In the genomic region with DNA sequence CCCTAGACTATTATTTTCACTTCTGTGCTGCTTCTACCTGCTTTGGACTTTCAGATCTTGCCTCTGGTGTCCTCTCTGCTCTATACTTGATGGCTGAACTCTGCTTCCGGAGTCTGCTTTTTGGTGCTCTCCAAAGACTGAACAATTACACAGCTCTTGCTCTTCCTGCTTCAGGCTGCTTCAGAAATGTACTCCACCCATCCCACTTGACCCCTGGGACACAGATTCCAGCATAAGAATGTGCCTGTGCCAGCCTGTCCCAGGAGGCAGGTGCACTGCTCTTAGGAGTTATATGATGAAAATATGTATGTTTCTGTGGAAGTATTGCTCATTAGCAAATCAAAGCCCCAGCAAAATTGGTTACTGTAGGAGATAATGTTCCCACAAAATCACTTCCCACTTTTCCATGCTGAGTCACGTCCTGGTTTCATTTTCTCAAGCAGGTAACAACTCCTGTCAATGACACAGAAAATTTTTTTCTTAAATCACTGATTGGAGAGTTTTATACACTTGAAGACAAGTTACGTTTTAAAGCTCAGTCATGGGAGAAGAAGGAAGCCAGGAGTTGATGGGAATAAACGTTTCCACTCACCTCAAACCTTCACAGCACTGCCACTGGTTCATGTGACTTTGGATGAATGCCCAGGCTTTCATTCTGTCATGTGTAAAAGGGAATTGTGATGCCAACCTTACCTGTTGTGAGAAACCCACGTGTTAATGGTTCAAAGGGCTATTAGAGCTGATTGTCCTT, we compare ENCODE assay signal across 17 cellular contexts.
A peak's percentile ranks its signal among the peaks of the same experiment; 100 is the strongest.
DNase-seq lines count a peak whose midpoint lies in the region; ATAC-seq, FAIRE-seq and TF ChIP-seq lines count a peak whose summit lies in the region.
"Had no signal": no experiment of that assay in that cellular context is flagged by ENCODE, and none has a peak within 500 bp of the region (broad histone marks: within the 10 kb centered on the region; RNA-seq: fewer than 3 reads in every experiment).

No MANE protein-coding gene starts in this region.

- 7% methylated on average over 5 of the region's 5 CpGs for WGBS in mammary epithelial cell (ENCODE audit: low coverage, missing lambda C conversion rate)
- WGBS in GM23248 (ENCODE audit: low coverage in 1 of 2, low lambda C conversion rate in 2 of 2, missing lambda C conversion rate in 2 of 2), 2 experiments, result 63 to 66% methylated on average over 5 of the region's 5 CpGs

- dilution Hi-C loops in mammary epithelial cell (cut with HindIII; ENCODE audit: low sequenced_read_pairs), result loop anchor here (25.0 kb wide), 1 partner anchor 333 kb away; no protein-coding TSS in a partner anchor

- H3K27me3 Mint-ChIP-seq in activated CD8-positive, alpha-beta T cell treated with anti-CD3 and anti-CD28 coated beads, Interleukin-2, amount 10 ng/mL, durations not matched to agents 7 days and 5 days (ENCODE audit: low read depth), result no peaks in the 10 kb centered on the region
- H3K27me3 Mint-ChIP-seq: activated CD4-positive, alpha-beta T cell treated with anti-CD3 and anti-CD28 coated beads, Interleukin-2, amount 10 ng/mL, durations not matched to agents 24 days and 14 days had no signal

- no peaks in the 10 kb centered on the region for H4K20me1 ChIP-seq in mammary epithelial cell (ENCODE audit: insufficient read depth, low read length)
- H4K20me1 ChIP-seq in GM23248 (ENCODE audit: insufficient read depth), result no peaks in the 10 kb centered on the region

- H3K27ac ChIP-seq in mammary epithelial cell (ENCODE audit: insufficient read depth, low read depth, low read length) (peak overlapping the region; percentile 94), GM23248 (no peak overlapping the region)
- H3K27ac ChIP-seq: coronary artery had no signal

- H3K9me2 ChIP-seq in GM23248 (ENCODE audit: insufficient read depth), result no peaks in the 10 kb centered on the region

- peak; percentile 66 for DNase-seq in DMS153 (lab: John Stamatoyannopoulos, UW)
- DNase-seq in mammary epithelial cell, result peak; percentile 96
- peak; percentile 43 to 78 for DNase-seq in lung microvascular endothelial cell (ENCODE audit: low read depth in 2 of 2)
- no peak for DNase-seq in Ammon's horn (ENCODE audit: low spot score)
- no peak for DNase-seq in activated CD8-positive, alpha-beta T cell treated with anti-CD3 and anti-CD28 coated beads, Interleukin-2, amount 10 ng/mL, durations not matched to agents 7 days and 5 days
- DNase-seq in GM19239 (ENCODE audit: insufficient read length, low spot score), result no peak
- DNase-seq in GM23248, result no peak
- DNase-seq: activated CD4-positive, alpha-beta T cell treated with anti-CD3 and anti-CD28 coated beads, Interleukin-2, amount 10 ng/mL, durations not matched to agents 24 days and 14 days; activated gamma-delta T cell treated with Interleukin-2 at 50 U/mL for 16 hours; H7; hippocampal formation; NCI-H1092 treated with DMSO at 0.1 percent for 48 hours; SHP77 treated with DMSO at 0.1 percent for 48 hours had no signal

- POLR2A ChIA-PET in activated CD8-positive, alpha-beta T cell treated with anti-CD3 and anti-CD28 coated beads, Interleukin-2, amount 10 ng/mL, durations not matched to agents 7 days and 5 days (lab: Charles Lee), result no interaction called here

- peak overlapping the region; percentile 55 for H2AFZ ChIP-seq in mammary epithelial cell (ENCODE audit: low read depth, low read length)
- H2AFZ ChIP-seq in GM23248, result no peak overlapping the region

- no peak overlapping the region for H3K4me3 Mint-ChIP-seq in activated CD8-positive, alpha-beta T cell treated with anti-CD3 and anti-CD28 coated beads, Interleukin-2, amount 10 ng/mL, durations not matched to agents 7 days and 5 days
- H3K4me3 Mint-ChIP-seq: activated CD4-positive, alpha-beta T cell treated with anti-CD3 and anti-CD28 coated beads, Interleukin-2, amount 10 ng/mL, durations not matched to agents 24 days and 14 days; CD14-positive monocyte had no signal

- no peaks in the 10 kb centered on the region for H3K79me2 ChIP-seq in mammary epithelial cell (ENCODE audit: insufficient read depth, low read length)
- H3K79me2 ChIP-seq in GM23248 (ENCODE audit: insufficient read depth), result no peaks in the 10 kb centered on the region

- CTCF ChIA-PET in mammary epithelial cell (lab: Charles Lee; ENCODE audit: low non-redundant PET), result interaction anchor here (0.6 to 1.0 kb wide), 2 partner anchors 34 to 260 kb away, joined by 3 to 7 read pairs; no protein-coding TSS in a partner anchor
- CTCF ChIA-PET in activated CD8-positive, alpha-beta T cell treated with anti-CD3 and anti-CD28 coated beads, Interleukin-2, amount 10 ng/mL, durations not matched to agents 7 days and 5 days (lab: Charles Lee), result interaction anchor here (1.3 kb wide), 1 partner anchor 34 kb away, joined by 3 read pairs; no protein-coding TSS in a partner anchor

- H3K27me3 ChIP-seq in mammary epithelial cell (ENCODE audit: insufficient read depth, low read length) (no peaks in the 10 kb centered on the region), GM23248 (replicated peaks; ENCODE audit: insufficient read depth) (no peaks in the 10 kb centered on the region)

- 0 out of 2 replicates have a peak, but pooled peaks cover 6% of the 10 kb centered on the region for H3F3A ChIP-seq in GM23248 (ENCODE audit: insufficient read depth)

- H3K4me3 ChIP-seq in mammary epithelial cell (replicated peaks in 1 of 3; ENCODE audit: insufficient read depth in 1 of 3, low read depth in 2 of 3, low read length in 3 of 3), result no peak overlapping the region
- no peak overlapping the region for H3K4me3 ChIP-seq in GM23248
- H3K4me3 ChIP-seq: coronary artery had no signal

- no peaks in the 10 kb centered on the region for H3K4me1 Mint-ChIP-seq in activated CD8-positive, alpha-beta T cell treated with anti-CD3 and anti-CD28 coated beads, Interleukin-2, amount 10 ng/mL, durations not matched to agents 7 days and 5 days (ENCODE audit: low read depth)

- H3K9me3 ChIP-seq in mammary epithelial cell (replicated peaks; ENCODE audit: insufficient read depth, low read length) (no peaks in the 10 kb centered on the region), GM23248 (ENCODE audit: low read depth) (no peaks in the 10 kb centered on the region)

- BruUV-seq in mammary epithelial cell (replicated peaks; lab: Mats Ljungman, UMichigan), result no TSS peak

- H3K27ac Mint-ChIP-seq in activated CD8-positive, alpha-beta T cell treated with anti-CD3 and anti-CD28 coated beads, Interleukin-2, amount 10 ng/mL, durations not matched to agents 7 days and 5 days, result no peak overlapping the region
- H3K27ac Mint-ChIP-seq: activated CD4-positive, alpha-beta T cell treated with anti-CD3 and anti-CD28 coated beads, Interleukin-2, amount 10 ng/mL, durations not matched to agents 24 days and 14 days; CD14-positive monocyte had no signal

- ATAC-seq in HG02678 (IDR thresholded peaks at IDR 0.05; ENCODE audit: unreplicated experiment), result peak; percentile 58
- ATAC-seq in activated CD8-positive, alpha-beta T cell treated with anti-CD3 and anti-CD28 coated beads, Interleukin-2, amount 10 ng/mL, durations not matched to agents 7 days and 5 days, result no peak

- no peaks in the 10 kb centered on the region for H3K36me3 ChIP-seq in mammary epithelial cell (ENCODE audit: insufficient read depth, low read length)
- no peaks in the 10 kb centered on the region for H3K36me3 ChIP-seq in GM23248 (ENCODE audit: low read depth)

- H3K9ac ChIP-seq in mammary epithelial cell (ENCODE audit: insufficient read depth, low read length), result peak overlapping the region; percentile 71
- no peak overlapping the region for H3K9ac ChIP-seq in GM23248

- no peak for TF ChIP-seq CTCF in mammary epithelial cell (conservative IDR thresholded peaks at IDR 0.05 in 1 of 2, IDR thresholded peaks at IDR 0.05 in 1 of 2; ENCODE audit: extremely low read depth in 1 of 2, insufficient read depth in 1 of 2, low read depth in 1 of 2, low read length in 2 of 2)

- no peak for FAIRE-seq in GM19239 (lab: Jason Lieb, UNC)
- FAIRE-seq: GM18507 had no signal

- intact Hi-C loops in mammary epithelial cell (cut with micrococcal nuclease), result loop anchor here (1.0 to 10.0 kb wide), 5 partner anchors 39 to 293 kb away; no protein-coding TSS in a partner anchor

- H3K4me1 ChIP-seq in mammary epithelial cell (ENCODE audit: insufficient read depth, low read length) (peaks cover 62% of the 10 kb centered on the region), GM23248 (ENCODE audit: insufficient read depth) (peaks cover 12% of the 10 kb centered on the region)

- no peaks in the 10 kb centered on the region for H3K36me3 Mint-ChIP-seq in activated CD8-positive, alpha-beta T cell treated with anti-CD3 and anti-CD28 coated beads, Interleukin-2, amount 10 ng/mL, durations not matched to agents 7 days and 5 days (ENCODE audit: low read depth)
- H3K36me3 Mint-ChIP-seq: CD14-positive monocyte had no signal

- in situ Hi-C loops in mammary epithelial cell (cut with MboI; ENCODE audit: low sequenced_read_pairs in 2 of 2) (loop anchor here in 1 of 2 donors (10.0 kb wide), 1 partner anchor 331 kb away; no protein-coding TSS in a partner anchor), GM23248 (cut with MboI) (no loop called here)

- peak overlapping the region; percentile 63 for H3K4me2 ChIP-seq in mammary epithelial cell (ENCODE audit: insufficient read depth, low read depth, low read length)
- H3K4me2 ChIP-seq in GM23248 (ENCODE audit: unreplicated experiment), result no peak overlapping the region

- H3K9me3 Mint-ChIP-seq in activated CD8-positive, alpha-beta T cell treated with anti-CD3 and anti-CD28 coated beads, Interleukin-2, amount 10 ng/mL, durations not matched to agents 7 days and 5 days (ENCODE audit: insufficient read depth), result no peaks in the 10 kb centered on the region
- H3K9me3 Mint-ChIP-seq: CD14-positive monocyte had no signal

Comparison
In these comparisons a context has a peak if more than half of its experiments do, and no peak if none do; other contexts are left out.
1. DNase-seq: peak in DMS153 (single experiment), mammary epithelial cell (single experiment) and lung microvascular endothelial cell (2 of 2); none in Ammon's horn (single experiment), activated CD8-positive, alpha-beta T cell treated with anti-CD3 and anti-CD28 coated beads, Interleukin-2, amount 10 ng/mL, durations not matched to agents 7 days and 5 days (single experiment), GM19239 (single experiment) and GM23248 (single experiment).